19 cellular contexts compared by ENCODE assay signal in genomic region chr10:52906046-52906445, GRCh38.
"Had no signal": no experiment of that assay in that cellular context is flagged by ENCODE, and none has a peak within 500 bp of the region (broad histone marks: within the 10 kb centered on the region; RNA-seq: fewer than 3 reads in every experiment).

No MANE protein-coding gene starts in this region.

- H3K27ac ChIP-seq: body of pancreas, colonic mucosa, right atrium auricular region, skin epidermis, transverse colon, vagina had no signal

- H3K9me3 ChIP-seq: body of pancreas, colonic mucosa, right atrium auricular region, transverse colon, vagina had no signal

- H3K36me3 ChIP-seq: colonic mucosa, right atrium auricular region, transverse colon, vagina had no signal

- H3K27me3 ChIP-seq: body of pancreas, colonic mucosa, right atrium auricular region, transverse colon, vagina had no signal

- H3K4me3 ChIP-seq: body of pancreas, colonic mucosa, right atrium auricular region, skin epidermis, transverse colon, vagina had no signal

- ATAC-seq: body of pancreas; left lobe of liver; natural killer cell treated with Interleukin-12 subunit alpha and Interleukin-12 subunit beta and Interleukin-15 and Interleukin-18, amount 100 ng/mL, for 72 hours had no signal

- DNase-seq: activated CD4-positive, alpha-beta T cell treated with anti-CD3 and anti-CD28 coated beads, Interleukin-2, amount 10 ng/mL, durations not matched to agents 24 days and 14 days; activated gamma-delta T cell treated with Interleukin-2 at 50 U/mL for 16 hours; amygdala; body of pancreas; central memory CD4-positive, alpha-beta T cell; colonic mucosa; foreskin melanocyte; posterior cingulate gyrus; stimulated activated CD4-positive, alpha-beta T cell treated with anti-CD3 and anti-CD28 coated beads, Interleukin-15, amount 100 ng/mL, for 24 hours; stimulated activated CD4-positive, alpha-beta T cell treated with anti-CD3 and anti-CD28 coated beads, Interleukin-4, amount 100 ng/mL, for 24 hours; stimulated activated naive CD4-positive, alpha-beta T cell treated with Interleukin-2 at 50 U/mL for 16 hours; substantia nigra; T-helper 1 cell; transverse colon had no signal

- H3K4me1 ChIP-seq: body of pancreas, colonic mucosa, right atrium auricular region, transverse colon, vagina had no signal
